Comparison of ENCODE assay signal across 8 cellular contexts in genomic region chr2:39492095-39492590, GRCh38. TPM values are rescaled to one million over a fixed set of nuclear protein-coding genes. Genes with fewer than 3 reads are reported as not detected.
DNase-seq lines count a peak whose midpoint lies in the region; ATAC-seq and TF ChIP-seq lines count a peak whose summit lies in the region.

No MANE protein-coding gene starts in this region.

- TF ChIP-seq CTCF in fibroblast of the aortic adventitia (IDR thresholded peaks at IDR 0.05; ENCODE audit: insufficient read depth, low read length) (no peak), nephron progenitor cell (IDR thresholded peaks at IDR 0.05) (no peak)

- H3K27me3 Mint-ChIP-seq in nephron progenitor cell (ENCODE audit: low read depth, poor library complexity) = peaks cover 2% of the 10 kb centered on the region

- H3K4me3 Mint-ChIP-seq in stimulated activated effector memory CD8-positive, alpha-beta T cell treated with anti-CD3 and anti-CD28 coated beads, Interleukin-12 subunit alpha, Interleukin-12 subunit beta, amount 100 ng/mL, for 72 hours = no peak overlapping the region
- H3K4me3 Mint-ChIP-seq in nephron progenitor cell = no peak overlapping the region

- H3K4me1 Mint-ChIP-seq in stimulated activated effector memory CD8-positive, alpha-beta T cell treated with anti-CD3 and anti-CD28 coated beads, Interleukin-12 subunit alpha, Interleukin-12 subunit beta, amount 100 ng/mL, for 72 hours = peaks cover 29% of the 10 kb centered on the region
- H3K4me1 Mint-ChIP-seq in nephron progenitor cell = peaks cover 5% of the 10 kb centered on the region

- peak overlapping the region; percentile 55 for H3K27ac Mint-ChIP-seq in stimulated activated effector memory CD8-positive, alpha-beta T cell treated with anti-CD3 and anti-CD28 coated beads, Interleukin-12 subunit alpha, Interleukin-12 subunit beta, amount 100 ng/mL, for 72 hours
- H3K27ac Mint-ChIP-seq in nephron progenitor cell = no peak overlapping the region

- no peaks in the 10 kb centered on the region for H3K36me3 Mint-ChIP-seq in stimulated activated effector memory CD8-positive, alpha-beta T cell treated with anti-CD3 and anti-CD28 coated beads, Interleukin-12 subunit alpha, Interleukin-12 subunit beta, amount 100 ng/mL, for 72 hours
- no peaks in the 10 kb centered on the region for H3K36me3 Mint-ChIP-seq in nephron progenitor cell (ENCODE audit: low read depth)

- in situ Hi-C loops in SK-MEL-5 (cut with HindIII; ENCODE audit: low pct_unique_long_range_greater_than_20kb, low sequenced_read_pairs) = no loop called here

- H3K9me3 Mint-ChIP-seq in stimulated activated effector memory CD8-positive, alpha-beta T cell treated with anti-CD3 and anti-CD28 coated beads, Interleukin-12 subunit alpha, Interleukin-12 subunit beta, amount 100 ng/mL, for 72 hours = no peaks in the 10 kb centered on the region
- no peaks in the 10 kb centered on the region for H3K9me3 Mint-ChIP-seq in nephron progenitor cell

- ATAC-seq in GM19351 (IDR thresholded peaks at IDR 0.05; ENCODE audit: unreplicated experiment) = peak; percentile 94
- ATAC-seq in HG03196 (IDR thresholded peaks at IDR 0.05; ENCODE audit: unreplicated experiment) = peak; percentile 97
- peak; percentile 99 for ATAC-seq in stimulated activated effector memory CD8-positive, alpha-beta T cell treated with anti-CD3 and anti-CD28 coated beads, Interleukin-12 subunit alpha, Interleukin-12 subunit beta, amount 100 ng/mL, for 72 hours

- peak; percentile 63 for DNase-seq in DMS53 treated with DMSO at 0.1 percent for 48 hours (lab: John Stamatoyannopoulos, UW; ENCODE audit: unreplicated experiment)
- peak; percentile 98 for DNase-seq in SK-MEL-5 (ENCODE audit: low read depth, low spot score)
- peak; percentile 98 for DNase-seq in fibroblast of the aortic adventitia (ENCODE audit: low read depth)
- DNase-seq in stimulated activated effector memory CD8-positive, alpha-beta T cell treated with anti-CD3 and anti-CD28 coated beads, Interleukin-12 subunit alpha, Interleukin-12 subunit beta, amount 100 ng/mL, for 72 hours (ENCODE audit: low spot score in 2 of 2) = peak in 1 of 2 donors; percentile 59
- DNase-seq in nephron progenitor cell = no peak
- no peak for DNase-seq in NCI-H2227 (lab: John Stamatoyannopoulos, UW; ENCODE audit: unreplicated experiment)

- H3K4me3 ChIP-seq in fibroblast of the aortic adventitia (ENCODE audit: low read depth, low read length) = no peak overlapping the region

RNA-seq across cellular contexts. Expression of gene MAP4K3, which starts 55.1 kb away (rescaled TPM):
- total RNA-seq in SK-MEL-5 (2014; rRNA removed; shearing (Covaris generic)) = 68.4 and 73.1 TPM in 2 replicates
- polyA plus RNA-seq in SK-MEL-5 (2015; cell fraction: cytosol; rRNA removed) = 25.8 and 39.0 TPM in 2 replicates
- polyA plus RNA-seq in SK-MEL-5 (2015; cell fraction: nucleus; rRNA removed) = 45.6 and 68.0 TPM in 2 replicates
- total RNA-seq in fibroblast of the aortic adventitia (ENCODE audit: low replicate concordance) = 48.0 and 52.4 TPM in 2 replicates

Comparison
In these comparisons a context has a peak if more than half of its experiments do, and no peak if none do; other contexts are left out.
1. DNase-seq: peak in DMS53 treated with DMSO at 0.1 percent for 48 hours (single experiment), SK-MEL-5 (single experiment) and fibroblast of the aortic adventitia (single experiment); none in nephron progenitor cell (single experiment) and NCI-H2227 (single experiment).
2. Peak in every context shown above with its lines, with median percentiles within 50 percentile points of each other: ATAC-seq.